2 cellular contexts compared by ENCODE assay signal in genomic region chr10:60594476-60595051, GRCh38.
TF ChIP-seq lines count a peak whose summit lies in the region.

No MANE protein-coding gene starts in this region.

TF ChIP-seq in HepG2, 621 proteins besides CTCF, POLR2A, EP300 and RAD21:
- no peak for TF ChIP-seq SOX13 (IDR thresholded peaks at IDR 0.05)
- TF ChIP-seq SOX13 (CRISPR knock-in tag; conservative IDR thresholded peaks at IDR 0.05 in 1 of 2, IDR thresholded peaks at IDR 0.05 in 1 of 2), result no peak
- peak; percentile 79 for TF ChIP-seq MAFF (IDR thresholded peaks at IDR 0.05; ENCODE audit: low read depth, low read length)
- TF ChIP-seq MAFK (conservative IDR thresholded peaks at IDR 0.05 in 1 of 2, IDR thresholded peaks at IDR 0.05 in 1 of 2; ENCODE audit: low read length in 2 of 2), result peak; percentile 69 to 89
- TF ChIP-seq MTA1 (CRISPR knock-in tag; IDR thresholded peaks at IDR 0.05; ENCODE audit: borderline replicate concordance), result no peak

TF ChIP-seq in IMR-90, 13 proteins besides CTCF, POLR2A, EP300 and RAD21:
- TF ChIP-seq MAFK (IDR thresholded peaks at IDR 0.05; ENCODE audit: low read depth, low read length) (no peak), FOS (IDR thresholded peaks at IDR 0.05; ENCODE audit: low read depth, low read length) (no peak), USF2 (IDR thresholded peaks at IDR 0.05; ENCODE audit: low read depth, low read length) (no peak), MAZ (IDR thresholded peaks at IDR 0.05; ENCODE audit: borderline replicate concordance, low read depth, low read length) (no peak), RFX5 (IDR thresholded peaks at IDR 0.05; ENCODE audit: low read depth, low read length) (no peak), NFE2L2 (IDR thresholded peaks at IDR 0.05; ENCODE audit: low read depth, low read length) (no peak), CHD1 (IDR thresholded peaks at IDR 0.05; ENCODE audit: low read depth, low read length) (no peak), SMC3 (IDR thresholded peaks at IDR 0.05; ENCODE audit: low read depth, low read length) (no peak), BHLHE40 (IDR thresholded peaks at IDR 0.05; ENCODE audit: low read depth, low read length) (no peak), RCOR1 (IDR thresholded peaks at IDR 0.05; ENCODE audit: insufficient replicate concordance, low read length) (no peak), CEBPB (IDR thresholded peaks at IDR 0.05; ENCODE audit: low read depth, low read length) (no peak), MXI1 (IDR thresholded peaks at IDR 0.05; ENCODE audit: borderline replicate concordance, low read depth, low read length) (no peak), ELK1 (IDR thresholded peaks at IDR 0.05; ENCODE audit: borderline replicate concordance, low read depth, low read length) (no peak)
